ENCODE assay signal across 28 cellular contexts in genomic region chr11:87223816-87224215, GRCh38.
DNase-seq lines count a peak whose midpoint lies in the region; TF ChIP-seq lines count a peak whose summit lies in the region.
"Had no signal": no experiment of that assay in that cellular context is flagged by ENCODE, and none has a peak within 500 bp of the region (broad histone marks: within the 10 kb centered on the region; RNA-seq: fewer than 3 reads in every experiment).

No MANE protein-coding gene starts in this region.

- TF ChIP-seq CTCF in ascending aorta (IDR thresholded peaks at IDR 0.05) (no peak), fibroblast of the aortic adventitia (IDR thresholded peaks at IDR 0.05; ENCODE audit: insufficient read depth, low read length) (no peak), SK-N-SH (IDR thresholded peaks at IDR 0.05) (no peak), MCF 10A (IDR thresholded peaks at IDR 0.05; ENCODE audit: unreplicated experiment) (no peak)

- BruUV-seq in MCF 10A (replicated peaks; lab: Mats Ljungman, UMichigan), result no TSS peak

- no peaks in the 10 kb centered on the region for H3K9me3 Mint-ChIP-seq in MCF 10A (ENCODE audit: unreplicated experiment)
- H3K9me3 Mint-ChIP-seq: activated CD4-positive, alpha-beta T cell treated with anti-CD3 and anti-CD28 coated beads, Interleukin-2, amount 10 ng/mL, durations not matched to agents 24 days and 14 days had no signal

- CTCF ChIA-PET in SK-N-SH (lab: Yijun Ruan, JAX), result interaction anchor here (0.7 kb wide), 1 partner anchor 126 kb away, joined by 3 read pairs; no protein-coding TSS in a partner anchor
- CTCF ChIA-PET in MCF 10A (lab: Yijun Ruan, JAX), result interaction anchor here (1.4 kb wide), 2 partner anchors 244 to 267 kb away, joined by 3 read pairs; no protein-coding TSS in a partner anchor

- no peak for TF ChIP-seq EP300 in SK-N-SH (IDR thresholded peaks at IDR 0.05; ENCODE audit: borderline replicate concordance in 1 of 2, low read depth in 1 of 2, low read length in 1 of 2)

- no peaks in the 10 kb centered on the region for H3K36me3 Mint-ChIP-seq in MCF 10A (ENCODE audit: insufficient read depth, unreplicated experiment)

- H3K27me3 ChIP-seq in ascending aorta (no peaks in the 10 kb centered on the region), SK-N-SH (ENCODE audit: insufficient read depth) (no peaks in the 10 kb centered on the region)
- H3K27me3 ChIP-seq: hepatocyte, neutrophil had no signal

- no peak overlapping the region for H3K4me3 ChIP-seq in ascending aorta
- H3K4me3 ChIP-seq in fibroblast of the aortic adventitia (ENCODE audit: low read depth, low read length), result no peak overlapping the region
- H3K4me3 ChIP-seq in SK-N-SH (ENCODE audit: low read depth in 2 of 2, low read length in 1 of 2), result no peak overlapping the region
- H3K4me3 ChIP-seq: hepatocyte, prostate gland had no signal

- peak; percentile 54 for DNase-seq in AG08395 (ENCODE audit: low spot score)
- peak; percentile 3 for DNase-seq in GM04504 (ENCODE audit: low read depth)
- DNase-seq in ascending aorta (ENCODE audit: low spot score in 2 of 2), result no peak
- peak; percentile 74 for DNase-seq in fibroblast of the aortic adventitia (ENCODE audit: low read depth)
- no peak for DNase-seq in SIG-M5 treated with dmso at 0.1 percent for 504 hours (lab: John Stamatoyannopoulos, UW; ENCODE audit: unreplicated experiment)
- no peak for DNase-seq in NCI-H82 treated with DMSO at 0.1 percent for 48 hours (lab: John Stamatoyannopoulos, UW; ENCODE audit: unreplicated experiment)
- DNase-seq in SK-N-SH, result no peak
- DNase-seq in MCF 10A (ENCODE audit: unreplicated experiment), result no peak
- DNase-seq: activated CD4-positive, alpha-beta T cell treated with anti-CD3 and anti-CD28 coated beads, Interleukin-2, amount 10 ng/mL, durations not matched to agents 24 days and 14 days; activated naive CD4-positive, alpha-beta T cell treated with Interleukin-2 at 50 U/mL for 16 hours; activated T-cell treated with anti-CD3 and anti-CD28 coated beads, Interleukin-2, amount 50 U/mL, for 48 hours; amygdala; caudate nucleus; CD4-positive, CD25-positive, alpha-beta regulatory T cell; dermis blood vessel endothelial cell; DMS 273 treated with DMSO at 0.1 percent for 48 hours; foreskin melanocyte; Kasumi-1; mesendoderm; NCI-H1092; NCI-H187 treated with DMSO at 0.1 percent for 48 hours; NCI-H526 treated with DMSO at 0.1 percent for 48 hours; stimulated activated naive CD8-positive, alpha-beta T cell treated with anti-CD3 and anti-CD28 coated beads, Interleukin-15, amount 100 ng/mL, for 72 hours; trophoblast cell; WERI-Rb-1 had no signal

- no peak overlapping the region for H3K27ac Mint-ChIP-seq in MCF 10A (ENCODE audit: low read depth, unreplicated experiment)
- H3K27ac Mint-ChIP-seq: activated CD4-positive, alpha-beta T cell treated with anti-CD3 and anti-CD28 coated beads, Interleukin-2, amount 10 ng/mL, durations not matched to agents 24 days and 14 days; CD4-positive, CD25-positive, alpha-beta regulatory T cell; stimulated activated naive CD8-positive, alpha-beta T cell treated with anti-CD3 and anti-CD28 coated beads, Interleukin-15, amount 100 ng/mL, for 72 hours had no signal

- H3K9me3 ChIP-seq in ascending aorta, result no peaks in the 10 kb centered on the region
- H3K9me3 ChIP-seq in SK-N-SH, result no peaks in the 10 kb centered on the region
- H3K9me3 ChIP-seq: neutrophil, prostate gland had no signal

- no peak for TF ChIP-seq RAD21 in SK-N-SH (IDR thresholded peaks at IDR 0.05; ENCODE audit: low read length)

- no peaks in the 10 kb centered on the region for H4K20me1 ChIP-seq in SK-N-SH (ENCODE audit: insufficient read depth)

- H3K4me3 Mint-ChIP-seq in MCF 10A (ENCODE audit: unreplicated experiment), result no peak overlapping the region
- H3K4me3 Mint-ChIP-seq: activated CD4-positive, alpha-beta T cell treated with anti-CD3 and anti-CD28 coated beads, Interleukin-2, amount 10 ng/mL, durations not matched to agents 24 days and 14 days; CD4-positive, CD25-positive, alpha-beta regulatory T cell; stimulated activated naive CD8-positive, alpha-beta T cell treated with anti-CD3 and anti-CD28 coated beads, Interleukin-15, amount 100 ng/mL, for 72 hours had no signal

- intact Hi-C loops in ascending aorta (cut with DNase I), result no loop called here
- intact Hi-C loops in MCF 10A (cut with micrococcal nuclease), result no loop called here

- H3K79me2 ChIP-seq in SK-N-SH (ENCODE audit: insufficient read depth), result no peaks in the 10 kb centered on the region; the same call in 1 of the 2 replicates

- no peaks in the 10 kb centered on the region for H3K27me3 Mint-ChIP-seq in MCF 10A (ENCODE audit: insufficient read depth, unreplicated experiment)
- H3K27me3 Mint-ChIP-seq: activated CD4-positive, alpha-beta T cell treated with anti-CD3 and anti-CD28 coated beads, Interleukin-2, amount 10 ng/mL, durations not matched to agents 24 days and 14 days; CD4-positive, CD25-positive, alpha-beta regulatory T cell; stimulated activated naive CD8-positive, alpha-beta T cell treated with anti-CD3 and anti-CD28 coated beads, Interleukin-15, amount 100 ng/mL, for 72 hours had no signal

- no peaks in the 10 kb centered on the region for H3F3A ChIP-seq in SK-N-SH (replicated peaks; ENCODE audit: insufficient read depth)

- no peaks in the 10 kb centered on the region for H3K4me1 Mint-ChIP-seq in MCF 10A (ENCODE audit: insufficient read depth, unreplicated experiment)

- no peaks in the 10 kb centered on the region for H3K9me2 ChIP-seq in SK-N-SH

- POLR2A ChIA-PET in SK-N-SH (lab: Yijun Ruan, JAX), result no interaction called here
- POLR2A ChIA-PET in MCF 10A (lab: Yijun Ruan, JAX), result no interaction called here

- no peak overlapping the region for H3K9ac ChIP-seq in SK-N-SH

- no peak overlapping the region for H2AFZ ChIP-seq in SK-N-SH (ENCODE audit: low read depth)
- H2AFZ ChIP-seq: hepatocyte had no signal

- 98% methylated on average over 2 of the region's 2 CpGs for WGBS in SK-N-SH (ENCODE audit: low lambda C conversion rate)

- no peaks in the 10 kb centered on the region for H3K36me3 ChIP-seq in ascending aorta
- no peaks in the 10 kb centered on the region for H3K36me3 ChIP-seq in SK-N-SH (replicated peaks in 1 of 2; ENCODE audit: control insufficient read depth in 1 of 2, insufficient read depth in 2 of 2, low read length in 1 of 2)
- H3K36me3 ChIP-seq: neutrophil, prostate gland, WERI-Rb-1 had no signal

- peak overlapping the region; percentile 61 to 62 for H3K27ac ChIP-seq in ascending aorta
- H3K27ac ChIP-seq in SK-N-SH (ENCODE audit: low read depth in 2 of 2, low read length in 1 of 2), result no peak overlapping the region
- H3K27ac ChIP-seq: hepatocyte, neutrophil, prostate gland, WERI-Rb-1 had no signal

- peaks cover 0 to 7% of the 10 kb centered on the region in 2 donors for H3K4me1 ChIP-seq in ascending aorta
- peaks cover 0 to 7% of the 10 kb centered on the region in 2 experiments; a peak in 2 of 4 replicates for H3K4me1 ChIP-seq in SK-N-SH (ENCODE audit: control insufficient read depth in 1 of 2, insufficient read depth in 2 of 2, low read depth in 1 of 2, low read length in 1 of 2)
- H3K4me1 ChIP-seq: prostate gland had no signal

- no peak overlapping the region for H3K4me2 ChIP-seq in SK-N-SH
- H3K4me2 ChIP-seq: hepatocyte had no signal

TF ChIP-seq in SK-N-SH, 30 proteins besides CTCF, POLR2A, EP300 and RAD21:
- TF ChIP-seq ELF1 (IDR thresholded peaks at IDR 0.05) (no peak), JUND (IDR thresholded peaks at IDR 0.05) (no peak)
- TF ChIP-seq, protein P1, sequence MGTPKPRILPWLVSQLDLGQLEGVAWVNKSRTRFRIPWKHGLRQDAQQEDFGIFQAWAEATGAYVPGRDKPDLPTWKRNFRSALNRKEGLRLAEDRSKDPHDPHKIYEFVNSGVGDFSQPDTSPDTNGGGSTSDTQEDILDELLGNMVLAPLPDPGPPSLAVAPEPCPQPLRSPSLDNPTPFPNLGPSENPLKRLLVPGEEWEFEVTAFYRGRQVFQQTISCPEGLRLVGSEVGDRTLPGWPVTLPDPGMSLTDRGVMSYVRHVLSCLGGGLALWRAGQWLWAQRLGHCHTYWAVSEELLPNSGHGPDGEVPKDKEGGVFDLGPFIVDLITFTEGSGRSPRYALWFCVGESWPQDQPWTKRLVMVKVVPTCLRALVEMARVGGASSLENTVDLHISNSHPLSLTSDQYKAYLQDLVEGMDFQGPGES (IDR thresholded peaks at IDR 0.05; ENCODE audit: low read depth, low read length), result no peak

Comparison
In these comparisons a context has a peak if more than half of its experiments do, and no peak if none do; other contexts are left out.
1. DNase-seq: peak in AG08395 (single experiment), GM04504 (single experiment) and fibroblast of the aortic adventitia (single experiment); none in ascending aorta (0 of 2), SIG-M5 treated with dmso at 0.1 percent for 504 hours (single experiment), NCI-H82 treated with DMSO at 0.1 percent for 48 hours (single experiment), SK-N-SH (single experiment) and MCF 10A (single experiment).
2. H3K27ac ChIP-seq: peak in ascending aorta (2 of 2); none in SK-N-SH (0 of 2).